ENCODE assay signal across 1 cellular context in the genomic region with DNA sequence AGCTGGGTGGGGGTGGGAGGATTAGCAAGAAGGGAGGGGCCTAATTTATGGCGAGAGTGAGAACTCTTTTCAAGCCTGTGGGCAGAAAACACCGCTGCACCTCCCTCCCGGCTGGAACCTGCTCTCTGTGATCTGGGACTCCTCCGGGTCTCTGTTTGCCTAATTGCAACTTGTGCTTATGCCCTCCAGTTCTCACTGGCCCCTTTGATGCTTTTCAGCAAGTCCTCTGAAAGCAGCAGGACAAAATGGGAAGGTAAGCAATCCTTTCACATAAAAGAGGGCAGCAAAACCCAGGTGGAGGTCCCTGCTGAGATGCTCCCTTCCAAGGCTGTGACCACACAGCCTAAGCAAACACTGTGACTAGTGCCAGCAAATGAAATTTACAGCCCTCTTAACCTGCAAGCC.
TF ChIP-seq lines count a peak whose summit lies in the region.

No MANE protein-coding gene starts in this region.

TF ChIP-seq in HCT116, 20 proteins besides CTCF, POLR2A, EP300 and RAD21 (continued from another document):
- TF ChIP-seq, protein P1, sequence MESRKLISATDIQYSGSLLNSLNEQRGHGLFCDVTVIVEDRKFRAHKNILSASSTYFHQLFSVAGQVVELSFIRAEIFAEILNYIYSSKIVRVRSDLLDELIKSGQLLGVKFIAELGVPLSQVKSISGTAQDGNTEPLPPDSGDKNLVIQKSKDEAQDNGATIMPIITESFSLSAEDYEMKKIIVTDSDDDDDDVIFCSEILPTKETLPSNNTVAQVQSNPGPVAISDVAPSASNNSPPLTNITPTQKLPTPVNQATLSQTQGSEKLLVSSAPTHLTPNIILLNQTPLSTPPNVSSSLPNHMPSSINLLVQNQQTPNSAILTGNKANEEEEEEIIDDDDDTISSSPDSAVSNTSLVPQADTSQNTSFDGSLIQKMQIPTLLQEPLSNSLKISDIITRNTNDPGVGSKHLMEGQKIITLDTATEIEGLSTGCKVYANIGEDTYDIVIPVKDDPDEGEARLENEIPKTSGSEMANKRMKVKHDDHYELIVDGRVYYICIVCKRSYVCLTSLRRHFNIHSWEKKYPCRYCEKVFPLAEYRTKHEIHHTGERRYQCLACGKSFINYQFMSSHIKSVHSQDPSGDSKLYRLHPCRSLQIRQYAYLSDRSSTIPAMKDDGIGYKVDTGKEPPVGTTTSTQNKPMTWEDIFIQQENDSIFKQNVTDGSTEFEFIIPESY (IDR thresholded peaks at IDR 0.05; ENCODE audit: extremely low read depth, insufficient replicate concordance, low read length), result no peak
- no peak for TF ChIP-seq SIN3A (IDR thresholded peaks at IDR 0.05; ENCODE audit: low read depth)
- no peak for TF ChIP-seq EZH2 (IDR thresholded peaks at IDR 0.05)
- no peak for TF ChIP-seq CEBPB (IDR thresholded peaks at IDR 0.05; ENCODE audit: low read depth)
- no peak for TF ChIP-seq YY1 (IDR thresholded peaks at IDR 0.05; ENCODE audit: extremely low read depth, insufficient replicate concordance, low read depth, low read length)
- TF ChIP-seq ZFX (IDR thresholded peaks at IDR 0.05), result no peak
- TF ChIP-seq EZH2phosphoT487 (IDR thresholded peaks at IDR 0.05; ENCODE audit: borderline replicate concordance), result no peak
